Comparison of ENCODE assay signal across 10 cellular contexts in genomic region chr11:119222308-119222707, GRCh38. TPM values are rescaled to one million over a fixed set of nuclear protein-coding genes. Genes with fewer than 3 reads are reported as not detected.
DNase-seq lines count a peak whose midpoint lies in the region; ATAC-seq, FAIRE-seq and TF ChIP-seq lines count a peak whose summit lies in the region.
"Had no signal": no experiment of that assay in that cellular context is flagged by ENCODE, and none has a peak within 500 bp of the region (broad histone marks: within the 10 kb centered on the region; RNA-seq: fewer than 3 reads in every experiment).

No MANE protein-coding gene starts in this region.

- peak overlapping the region; percentile 45; the same call in 1 of the 2 replicates for H3K23ac ChIP-seq in IMR-90 (ENCODE audit: low read depth, low read length)

- intact Hi-C loops in IMR-90 (cut with micrococcal nuclease) = no loop called here
- intact Hi-C loops in right cardiac atrium (cut with DNase I) = no loop called here
- intact Hi-C loops in body of pancreas (cut with DNase I) = no loop called here

- H3K4ac ChIP-seq in IMR-90 (ENCODE audit: low read depth, low read length) = peak overlapping the region; percentile 67; the same call in 1 of the 2 replicates

- no peak overlapping the region for H4K91ac ChIP-seq in IMR-90 (ENCODE audit: insufficient read depth, low read depth, low read length)

- dilution Hi-C loops in IMR-90 (cut with HindIII; ENCODE audit: low sequenced_read_pairs, unreplicated experiment) = no loop called here

- H2AK9ac ChIP-seq in IMR-90 (replicated peaks; ENCODE audit: low read depth, low read length, poor library complexity) = no peak overlapping the region

- H4K20me1 ChIP-seq in IMR-90 (ENCODE audit: insufficient read depth, low read length) = peaks cover 29% of the 10 kb centered on the region

- H3K27me3 ChIP-seq in IMR-90 (ENCODE audit: control insufficient read depth, insufficient read depth, low read length) (no peaks in the 10 kb centered on the region), right cardiac atrium (ENCODE audit: control insufficient read depth, insufficient read depth) (no peaks in the 10 kb centered on the region), body of pancreas (no peaks in the 10 kb centered on the region)
- H3K27me3 ChIP-seq: tibial artery had no signal

- H3K27ac ChIP-seq in A549 (no peak overlapping the region), IMR-90 (ENCODE audit: insufficient read depth, low read length) (peak overlapping the region; percentile 98; the same call in 1 of the 2 replicates), right cardiac atrium (ENCODE audit: low read length) (no peak overlapping the region), body of pancreas (no peak overlapping the region)
- H3K27ac ChIP-seq: parathyroid adenoma, tibial artery had no signal

- H3K9me3 ChIP-seq in A549 (no peaks in the 10 kb centered on the region), IMR-90 (ENCODE audit: control insufficient read depth, insufficient read depth, low read length) (no peaks in the 10 kb centered on the region), right cardiac atrium (ENCODE audit: control insufficient read depth, low read length) (no peaks in the 10 kb centered on the region), body of pancreas (no peaks in the 10 kb centered on the region)
- H3K9me3 ChIP-seq: tibial artery had no signal

- H2BK120ac ChIP-seq in IMR-90 (ENCODE audit: low read depth, low read length) = no peak overlapping the region; the same call in 1 of the 2 replicates

- H3K14ac ChIP-seq in IMR-90 (replicated peaks; ENCODE audit: low read depth, low read length) = peak overlapping the region; percentile 84; the same call in 1 of the 2 replicates

- no peak overlapping the region; a peak in 2 of 4 replicates for H4K8ac ChIP-seq in IMR-90 (ENCODE audit: low read depth in 2 of 2, low read length in 2 of 2)

- peak overlapping the region; percentile 78 for H2BK5ac ChIP-seq in IMR-90 (ENCODE audit: low read depth, low read length, poor library complexity, severe bottlenecking)

- H3K9me1 ChIP-seq in IMR-90 (ENCODE audit: insufficient read depth, low read length) = peaks cover 21% of the 10 kb centered on the region

- ATAC-seq in A549 (peak in 1 of 2 experiments; percentile 33; a peak in 1 of 6 replicates), IMR-90 (ENCODE audit: low read depth) (peak; percentile 77), right cardiac atrium (peak; percentile 61 to 78), body of pancreas (no peak)

- no peak for TF ChIP-seq EP300 in A549 (IDR thresholded peaks at IDR 0.05)

- H3K4me3 ChIP-seq in A549 = no peak overlapping the region
- H3K4me3 ChIP-seq in IMR-90 (ENCODE audit: insufficient read depth, low read depth, low read length) = no peak overlapping the region
- H3K4me3 ChIP-seq in right cardiac atrium (ENCODE audit: low read length) = no peak overlapping the region
- no peak overlapping the region for H3K4me3 ChIP-seq in body of pancreas
- H3K4me3 ChIP-seq: tibial artery had no signal

- no peak overlapping the region for H2AK5ac ChIP-seq in IMR-90 (ENCODE audit: low read depth, low read length)

- TF ChIP-seq CTCF in A549 (IDR thresholded peaks at IDR 0.05) = no peak
- TF ChIP-seq CTCF in IMR-90 (conservative IDR thresholded peaks at IDR 0.05; ENCODE audit: low read depth, low read length) = no peak
- TF ChIP-seq CTCF in GM13977 (IDR thresholded peaks at IDR 0.05; ENCODE audit: extremely low read depth, insufficient read depth, missing control alignments) = no peak
- TF ChIP-seq CTCF in body of pancreas (IDR thresholded peaks at IDR 0.05) = no peak

- H3K36me3 ChIP-seq in IMR-90 (ENCODE audit: control insufficient read depth, insufficient read depth, low read length) (no peaks in the 10 kb centered on the region), body of pancreas (replicated peaks in 1 of 2; ENCODE audit: insufficient read depth in 1 of 2, low read depth in 2 of 2) (no peaks in the 10 kb centered on the region)
- H3K36me3 ChIP-seq: tibial artery had no signal

- H3K18ac ChIP-seq in IMR-90 (ENCODE audit: low read depth, low read length) = no peak overlapping the region

- H3K4me1 ChIP-seq in A549 (peaks cover 28% of the 10 kb centered on the region), IMR-90 (ENCODE audit: control insufficient read depth, insufficient read depth, low read length) (peaks cover 9% of the 10 kb centered on the region), right cardiac atrium (ENCODE audit: control insufficient read depth, insufficient read depth, low read length) (peaks cover 3% of the 10 kb centered on the region), body of pancreas (no peaks in the 10 kb centered on the region)
- H3K4me1 ChIP-seq: parathyroid adenoma had no signal

- WGBS in A549 (ENCODE audit: missing lambda C conversion rate) = 14% methylated on average over 2 of the region's 2 CpGs
- no CpG with 5 or more reads among the region's 2 CpGs for WGBS in IMR-90 (ENCODE audit: extremely low coverage in 2 of 2, insufficient read length in 1 of 2), 2 experiments
- WGBS in right cardiac atrium = 6% methylated on average over 2 of the region's 2 CpGs
- WGBS in body of pancreas, 2 donors = 5 to 12% methylated on average over 2 of the region's 2 CpGs

- H4K5ac ChIP-seq in IMR-90 (ENCODE audit: low read depth, low read length) = no peak overlapping the region

- in situ Hi-C loops in IMR-90 (cut with MboI; ENCODE audit: low sequenced_read_pairs) = no loop called here
- in situ Hi-C loops in GM13977 (cut with MboI; ENCODE audit: low pct_unique_long_range_greater_than_20kb, low sequenced_read_pairs, unreplicated experiment) = no loop called here

- H3K4me2 ChIP-seq in A549 (peak overlapping the region; percentile 33; the same call in 2 of the 3 replicates), IMR-90 (ENCODE audit: low read depth, low read length) (no peak overlapping the region; the same call in 1 of the 2 replicates)

- H3K9ac ChIP-seq in IMR-90 (ENCODE audit: low read depth, low read length) = no peak overlapping the region
- H3K9ac ChIP-seq: parathyroid adenoma had no signal

- H3K79me1 ChIP-seq in IMR-90 (ENCODE audit: low read depth in 1 of 2, low read length in 2 of 2) = peaks cover 18 to 71% of the 10 kb centered on the region in 2 experiments; a peak in 3 of 4 replicates

- POLR2A ChIA-PET in A549 (lab: Yijun Ruan, JAX) = no interaction called here
- POLR2A ChIA-PET in IMR-90 (lab: Charles Lee; ENCODE audit: unreplicated experiment) = no interaction called here

- TF ChIP-seq POLR2A in A549 (IDR thresholded peaks at IDR 0.05; ENCODE audit: low read length) (no peak), IMR-90 (IDR thresholded peaks at IDR 0.05; ENCODE audit: low read depth, low read length) (no peak), body of pancreas (IDR thresholded peaks at IDR 0.05) (no peak)

- H2BK20ac ChIP-seq in IMR-90 (ENCODE audit: low read depth, low read length) = no peak overlapping the region

- H2AFZ ChIP-seq in IMR-90 (replicated peaks; ENCODE audit: low read length, poor library complexity) = no peak overlapping the region
- H2AFZ ChIP-seq: parathyroid adenoma had no signal

- DNase-seq in A549 (ENCODE audit: low read depth in 1 of 2, low spot score in 1 of 2) = no peak
- peak; percentile 81 for DNase-seq in IMR-90
- peak; percentile 12 for DNase-seq in SW480 (ENCODE audit: low spot score)
- no peak for DNase-seq in right cardiac atrium
- no peak for DNase-seq in GM13977 (ENCODE audit: low spot score)
- DNase-seq in NCI-H226 = no peak
- DNase-seq in MV-4-11 (lab: John Stamatoyannopoulos, UW) = no peak
- DNase-seq in body of pancreas = no peak
- DNase-seq: tibial artery had no signal

- TF ChIP-seq RAD21 in A549 (conservative IDR thresholded peaks at IDR 0.05 in 1 of 2, IDR thresholded peaks at IDR 0.05 in 1 of 2) = no peak
- TF ChIP-seq RAD21 in IMR-90 (IDR thresholded peaks at IDR 0.05; ENCODE audit: low read length) = no peak

- CTCF ChIA-PET in A549 (lab: Yijun Ruan, JAX) (no interaction called here), IMR-90 (lab: Yijun Ruan, JAX) (interaction anchor here (0.6 kb wide), 2 partner anchors 152 to 248 kb away, joined by 4 read pairs; no protein-coding TSS in a partner anchor)

- no peak overlapping the region for H3K56ac ChIP-seq in IMR-90 (ENCODE audit: extremely low read depth, insufficient read depth, low read length)

- H2BK15ac ChIP-seq in IMR-90 (ENCODE audit: low read depth, low read length) = no peak overlapping the region

- no peak for FAIRE-seq in A549 (lab: Jason Lieb, UNC)

- no TSS peak for BruUV-seq in IMR-90 (replicated peaks; lab: Mats Ljungman, UMichigan)

RNA-seq across cellular contexts. Expression of gene CBL, which starts 16.2 kb away (rescaled TPM):
- polyA plus RNA-seq in A549 (2011; rRNA removed) = 14.1 and 14.9 TPM in 2 replicates
- polyA plus RNA-seq in A549 (2012; cell fraction: cytosol; rRNA removed) = 4.3 and 5.1 TPM in 2 replicates
- polyA plus RNA-seq in A549 (2012; cell fraction: nucleus; rRNA removed) = 4.6 and 6.6 TPM in 2 replicates
- 5.9 to 6.3 TPM (median 6.0 TPM) in 3 replicates for polyA plus RNA-seq in A549 (2017; fragmentation: RNase III; extraction: RNeasy Plus Mini Kit Qiagen cat#74134 plus additional on column Dnase treatment)
- polyA minus RNA-seq in A549 (2011; rRNA and poly(A)+ RNA removed) = 12.2 and 12.8 TPM in 2 replicates
- 6.1 and 7.2 TPM in 2 replicates for total RNA-seq in IMR-90 (2012; rRNA removed)
- polyA plus RNA-seq in IMR-90 (2012; rRNA removed) = 11.8 TPM in 2 replicates
- polyA plus RNA-seq in IMR-90 (2012; cell fraction: cytosol; rRNA removed) = 4.6 and 5.6 TPM in 2 replicates
- 8.8 and 20.4 TPM in 2 replicates for polyA plus RNA-seq in IMR-90 (2012; cell fraction: nucleus; rRNA removed; ENCODE audit: low replicate concordance)
- 10 to 100 TPM in 2 of 4 donors, 1 to 10 TPM in 2; 8.5 to 13.3 (median 10.3) TPM for total RNA-seq in right cardiac atrium
- polyA plus RNA-seq in right cardiac atrium = 3.3 TPM
- total RNA-seq in body of pancreas = 1 to 10 TPM; 3.0 to 6.5 TPM

RNA-seq across cellular contexts. Expression of gene NHERF4, which starts 37.0 kb away (rescaled TPM):
- polyA plus RNA-seq in A549 (2011; rRNA removed) = 0.80 and 1.5 TPM in 2 replicates
- polyA plus RNA-seq in A549 (2012; cell fraction: cytosol; rRNA removed) = 0.09 and 0.34 TPM in 2 replicates
- polyA plus RNA-seq in A549 (2012; cell fraction: nucleus; rRNA removed) = 2.1 and 4.6 TPM in 2 replicates
- polyA plus RNA-seq in A549 (2017; fragmentation: RNase III; extraction: RNeasy Plus Mini Kit Qiagen cat#74134 plus additional on column Dnase treatment) = 0.42 to 0.78 TPM (median 0.62 TPM) in 3 replicates
- 1.1 and 2.4 TPM in 2 replicates for polyA minus RNA-seq in A549 (2011; rRNA and poly(A)+ RNA removed)
- not detected in 2 replicates for total RNA-seq in IMR-90 (2012; rRNA removed)
- not detected in 2 replicates for polyA plus RNA-seq in IMR-90 (2012; rRNA removed)
- polyA plus RNA-seq in IMR-90 (2012; cell fraction: cytosol; rRNA removed) = not detected in 2 replicates
- polyA plus RNA-seq in IMR-90 (2012; cell fraction: nucleus; rRNA removed; ENCODE audit: low replicate concordance) = not detected in 2 replicates
- total RNA-seq in right cardiac atrium = under 1 TPM in 3 of 4 donors, not detected in 1; 0.48 to 0.66 (median 0.56) TPM
- polyA plus RNA-seq in right cardiac atrium = 0.11 TPM
- 1 to 10 TPM in 1 of 2 donors, not detected in 1; 3.6 TPM for total RNA-seq in body of pancreas

RNA-seq across cellular contexts. Expression of gene NLRX1, which starts 53.8 kb away (rescaled TPM):
- polyA plus RNA-seq in A549 (2011; rRNA removed) = 8.4 and 10.4 TPM in 2 replicates
- polyA plus RNA-seq in A549 (2012; cell fraction: cytosol; rRNA removed) = 9.8 and 13.8 TPM in 2 replicates
- polyA plus RNA-seq in A549 (2012; cell fraction: nucleus; rRNA removed) = 33.3 and 40.1 TPM in 2 replicates
- 7.4 to 9.2 TPM (median 8.5 TPM) in 3 replicates for polyA plus RNA-seq in A549 (2017; fragmentation: RNase III; extraction: RNeasy Plus Mini Kit Qiagen cat#74134 plus additional on column Dnase treatment)
- polyA minus RNA-seq in A549 (2011; rRNA and poly(A)+ RNA removed) = 14.3 and 18.1 TPM in 2 replicates
- total RNA-seq in IMR-90 (2012; rRNA removed) = 3.0 and 3.3 TPM in 2 replicates
- polyA plus RNA-seq in IMR-90 (2012; rRNA removed) = 4.9 and 5.5 TPM in 2 replicates
- polyA plus RNA-seq in IMR-90 (2012; cell fraction: cytosol; rRNA removed) = 4.6 and 7.1 TPM in 2 replicates
- 4.6 and 11.7 TPM in 2 replicates for polyA plus RNA-seq in IMR-90 (2012; cell fraction: nucleus; rRNA removed; ENCODE audit: low replicate concordance)
- total RNA-seq in right cardiac atrium = 10 to 100 TPM; 18.7 to 25.2 (median 22.7) TPM
- polyA plus RNA-seq in right cardiac atrium = 12.8 TPM
- total RNA-seq in body of pancreas = 10 to 100 TPM in 1 of 2 donors, 1 to 10 TPM in 1; 9.3 to 30.7 TPM

Comparison
In these comparisons a context has a peak if more than half of its experiments do, and no peak if none do; other contexts are left out.
1. DNase-seq: peak in IMR-90 (single experiment) and SW480 (single experiment); none in A549 (0 of 2), right cardiac atrium (0 of 3), GM13977 (single experiment), NCI-H226 (single experiment), MV-4-11 (single experiment) and body of pancreas (0 of 4).